ENCODE assay signal across 2 cellular contexts in the genomic region with DNA sequence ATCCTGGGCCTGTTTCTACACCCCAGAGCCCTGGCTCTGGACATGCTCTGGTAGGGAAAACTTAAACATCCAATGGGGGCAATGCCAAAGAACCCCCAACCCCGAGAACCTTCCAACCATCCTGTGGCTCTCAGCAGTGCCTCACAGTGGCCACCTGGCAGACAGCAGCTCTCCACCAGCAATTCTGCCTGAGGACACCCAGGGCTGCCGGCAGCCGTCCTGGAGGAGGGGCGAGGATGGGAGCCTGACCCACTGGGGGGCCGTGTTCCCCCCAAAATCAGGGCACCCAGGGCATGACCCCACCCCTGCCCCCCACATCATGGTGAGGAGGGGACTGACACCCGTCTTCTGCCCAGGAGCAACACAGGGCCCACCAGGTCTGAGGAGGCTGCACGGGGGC.
TF ChIP-seq lines count a peak whose summit lies in the region.

No MANE protein-coding gene starts in this region.

TF ChIP-seq in SK-N-SH, 30 proteins besides CTCF, POLR2A, EP300 and RAD21 (continued from another document):
- TF ChIP-seq, protein P1, sequence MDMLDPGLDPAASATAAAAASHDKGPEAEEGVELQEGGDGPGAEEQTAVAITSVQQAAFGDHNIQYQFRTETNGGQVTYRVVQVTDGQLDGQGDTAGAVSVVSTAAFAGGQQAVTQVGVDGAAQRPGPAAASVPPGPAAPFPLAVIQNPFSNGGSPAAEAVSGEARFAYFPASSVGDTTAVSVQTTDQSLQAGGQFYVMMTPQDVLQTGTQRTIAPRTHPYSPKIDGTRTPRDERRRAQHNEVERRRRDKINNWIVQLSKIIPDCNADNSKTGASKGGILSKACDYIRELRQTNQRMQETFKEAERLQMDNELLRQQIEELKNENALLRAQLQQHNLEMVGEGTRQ (IDR thresholded peaks at IDR 0.05; ENCODE audit: borderline replicate concordance, low read depth, low read length), result no peak
- TF ChIP-seq GATA2 (CRISPR knock-in tag; IDR thresholded peaks at IDR 0.05) (no peak), TAF1 (IDR thresholded peaks at IDR 0.05; ENCODE audit: borderline replicate concordance, low read depth, low read length) (no peak), NFIC (IDR thresholded peaks at IDR 0.05; ENCODE audit: borderline replicate concordance) (no peak), RXRA (IDR thresholded peaks at IDR 0.05; ENCODE audit: borderline replicate concordance, low read depth) (no peak), EZH2phosphoT487 (IDR thresholded peaks at IDR 0.05; ENCODE audit: borderline replicate concordance, low read depth) (no peak), JUND (IDR thresholded peaks at IDR 0.05) (no peak), ELF1 (IDR thresholded peaks at IDR 0.05) (no peak), FOXM1 (IDR thresholded peaks at IDR 0.05; ENCODE audit: low read depth) (no peak), RFX5 (IDR thresholded peaks at IDR 0.05; ENCODE audit: low read length) (no peak), TCF12 (IDR thresholded peaks at IDR 0.05) (no peak), TEAD4 (IDR thresholded peaks at IDR 0.05; ENCODE audit: borderline replicate concordance, insufficient read depth) (no peak), NRF1 (IDR thresholded peaks at IDR 0.05; ENCODE audit: low read depth, low read length) (no peak), FOSL2 (IDR thresholded peaks at IDR 0.05; ENCODE audit: borderline replicate concordance, low read depth) (no peak)
- TF ChIP-seq, protein P2, sequence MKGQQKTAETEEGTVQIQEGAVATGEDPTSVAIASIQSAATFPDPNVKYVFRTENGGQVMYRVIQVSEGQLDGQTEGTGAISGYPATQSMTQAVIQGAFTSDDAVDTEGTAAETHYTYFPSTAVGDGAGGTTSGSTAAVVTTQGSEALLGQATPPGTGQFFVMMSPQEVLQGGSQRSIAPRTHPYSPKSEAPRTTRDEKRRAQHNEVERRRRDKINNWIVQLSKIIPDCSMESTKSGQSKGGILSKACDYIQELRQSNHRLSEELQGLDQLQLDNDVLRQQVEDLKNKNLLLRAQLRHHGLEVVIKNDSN (IDR thresholded peaks at IDR 0.05; ENCODE audit: borderline replicate concordance, low read depth), result no peak
- TF ChIP-seq, protein P3, sequence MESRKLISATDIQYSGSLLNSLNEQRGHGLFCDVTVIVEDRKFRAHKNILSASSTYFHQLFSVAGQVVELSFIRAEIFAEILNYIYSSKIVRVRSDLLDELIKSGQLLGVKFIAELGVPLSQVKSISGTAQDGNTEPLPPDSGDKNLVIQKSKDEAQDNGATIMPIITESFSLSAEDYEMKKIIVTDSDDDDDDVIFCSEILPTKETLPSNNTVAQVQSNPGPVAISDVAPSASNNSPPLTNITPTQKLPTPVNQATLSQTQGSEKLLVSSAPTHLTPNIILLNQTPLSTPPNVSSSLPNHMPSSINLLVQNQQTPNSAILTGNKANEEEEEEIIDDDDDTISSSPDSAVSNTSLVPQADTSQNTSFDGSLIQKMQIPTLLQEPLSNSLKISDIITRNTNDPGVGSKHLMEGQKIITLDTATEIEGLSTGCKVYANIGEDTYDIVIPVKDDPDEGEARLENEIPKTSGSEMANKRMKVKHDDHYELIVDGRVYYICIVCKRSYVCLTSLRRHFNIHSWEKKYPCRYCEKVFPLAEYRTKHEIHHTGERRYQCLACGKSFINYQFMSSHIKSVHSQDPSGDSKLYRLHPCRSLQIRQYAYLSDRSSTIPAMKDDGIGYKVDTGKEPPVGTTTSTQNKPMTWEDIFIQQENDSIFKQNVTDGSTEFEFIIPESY (IDR thresholded peaks at IDR 0.05; ENCODE audit: borderline replicate concordance, low read depth), result no peak
- TF ChIP-seq, protein P4, sequence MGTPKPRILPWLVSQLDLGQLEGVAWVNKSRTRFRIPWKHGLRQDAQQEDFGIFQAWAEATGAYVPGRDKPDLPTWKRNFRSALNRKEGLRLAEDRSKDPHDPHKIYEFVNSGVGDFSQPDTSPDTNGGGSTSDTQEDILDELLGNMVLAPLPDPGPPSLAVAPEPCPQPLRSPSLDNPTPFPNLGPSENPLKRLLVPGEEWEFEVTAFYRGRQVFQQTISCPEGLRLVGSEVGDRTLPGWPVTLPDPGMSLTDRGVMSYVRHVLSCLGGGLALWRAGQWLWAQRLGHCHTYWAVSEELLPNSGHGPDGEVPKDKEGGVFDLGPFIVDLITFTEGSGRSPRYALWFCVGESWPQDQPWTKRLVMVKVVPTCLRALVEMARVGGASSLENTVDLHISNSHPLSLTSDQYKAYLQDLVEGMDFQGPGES (IDR thresholded peaks at IDR 0.05; ENCODE audit: low read depth, low read length), result no peak
- TF ChIP-seq, protein P5, sequence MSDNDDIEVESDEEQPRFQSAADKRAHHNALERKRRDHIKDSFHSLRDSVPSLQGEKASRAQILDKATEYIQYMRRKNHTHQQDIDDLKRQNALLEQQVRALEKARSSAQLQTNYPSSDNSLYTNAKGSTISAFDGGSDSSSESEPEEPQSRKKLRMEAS (IDR thresholded peaks at IDR 0.05; ENCODE audit: low read depth), result no peak

TF ChIP-seq in SK-N-SH treated with all-trans-retinoic acid at 6 μM for 48 hours, 23 proteins besides CTCF, POLR2A, EP300 and RAD21:
- TF ChIP-seq, protein P6, sequence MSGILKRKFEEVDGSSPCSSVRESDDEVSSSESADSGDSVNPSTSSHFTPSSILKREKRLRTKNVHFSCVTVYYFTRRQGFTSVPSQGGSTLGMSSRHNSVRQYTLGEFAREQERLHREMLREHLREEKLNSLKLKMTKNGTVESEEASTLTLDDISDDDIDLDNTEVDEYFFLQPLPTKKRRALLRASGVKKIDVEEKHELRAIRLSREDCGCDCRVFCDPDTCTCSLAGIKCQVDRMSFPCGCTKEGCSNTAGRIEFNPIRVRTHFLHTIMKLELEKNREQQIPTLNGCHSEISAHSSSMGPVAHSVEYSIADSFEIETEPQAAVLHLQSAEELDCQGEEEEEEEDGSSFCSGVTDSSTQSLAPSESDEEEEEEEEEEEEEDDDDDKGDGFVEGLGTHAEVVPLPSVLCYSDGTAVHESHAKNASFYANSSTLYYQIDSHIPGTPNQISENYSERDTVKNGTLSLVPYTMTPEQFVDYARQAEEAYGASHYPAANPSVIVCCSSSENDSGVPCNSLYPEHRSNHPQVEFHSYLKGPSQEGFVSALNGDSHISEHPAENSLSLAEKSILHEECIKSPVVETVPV (CRISPR knock-in tag; IDR thresholded peaks at IDR 0.05), result no peak
- TF ChIP-seq ARNTL (CRISPR knock-in tag; IDR thresholded peaks at IDR 0.05; ENCODE audit: borderline replicate concordance, low read depth), result no peak
- TF ChIP-seq ZFP30 (CRISPR knock-in tag; IDR thresholded peaks at IDR 0.05), result no peak
- TF ChIP-seq, protein P7, sequence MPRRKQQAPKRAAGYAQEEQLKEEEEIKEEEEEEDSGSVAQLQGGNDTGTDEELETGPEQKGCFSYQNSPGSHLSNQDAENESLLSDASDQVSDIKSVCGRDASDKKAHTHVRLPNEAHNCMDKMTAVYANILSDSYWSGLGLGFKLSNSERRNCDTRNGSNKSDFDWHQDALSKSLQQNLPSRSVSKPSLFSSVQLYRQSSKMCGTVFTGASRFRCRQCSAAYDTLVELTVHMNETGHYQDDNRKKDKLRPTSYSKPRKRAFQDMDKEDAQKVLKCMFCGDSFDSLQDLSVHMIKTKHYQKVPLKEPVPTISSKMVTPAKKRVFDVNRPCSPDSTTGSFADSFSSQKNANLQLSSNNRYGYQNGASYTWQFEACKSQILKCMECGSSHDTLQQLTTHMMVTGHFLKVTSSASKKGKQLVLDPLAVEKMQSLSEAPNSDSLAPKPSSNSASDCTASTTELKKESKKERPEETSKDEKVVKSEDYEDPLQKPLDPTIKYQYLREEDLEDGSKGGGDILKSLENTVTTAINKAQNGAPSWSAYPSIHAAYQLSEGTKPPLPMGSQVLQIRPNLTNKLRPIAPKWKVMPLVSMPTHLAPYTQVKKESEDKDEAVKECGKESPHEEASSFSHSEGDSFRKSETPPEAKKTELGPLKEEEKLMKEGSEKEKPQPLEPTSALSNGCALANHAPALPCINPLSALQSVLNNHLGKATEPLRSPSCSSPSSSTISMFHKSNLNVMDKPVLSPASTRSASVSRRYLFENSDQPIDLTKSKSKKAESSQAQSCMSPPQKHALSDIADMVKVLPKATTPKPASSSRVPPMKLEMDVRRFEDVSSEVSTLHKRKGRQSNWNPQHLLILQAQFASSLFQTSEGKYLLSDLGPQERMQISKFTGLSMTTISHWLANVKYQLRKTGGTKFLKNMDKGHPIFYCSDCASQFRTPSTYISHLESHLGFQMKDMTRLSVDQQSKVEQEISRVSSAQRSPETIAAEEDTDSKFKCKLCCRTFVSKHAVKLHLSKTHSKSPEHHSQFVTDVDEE (CRISPR knock-in tag; IDR thresholded peaks at IDR 0.05), result no peak
- no peak for TF ChIP-seq ISL1 (CRISPR knock-in tag; IDR thresholded peaks at IDR 0.05)
- TF ChIP-seq ZNF70 (CRISPR knock-in tag; IDR thresholded peaks at IDR 0.05), result no peak
- TF ChIP-seq, protein P8, sequence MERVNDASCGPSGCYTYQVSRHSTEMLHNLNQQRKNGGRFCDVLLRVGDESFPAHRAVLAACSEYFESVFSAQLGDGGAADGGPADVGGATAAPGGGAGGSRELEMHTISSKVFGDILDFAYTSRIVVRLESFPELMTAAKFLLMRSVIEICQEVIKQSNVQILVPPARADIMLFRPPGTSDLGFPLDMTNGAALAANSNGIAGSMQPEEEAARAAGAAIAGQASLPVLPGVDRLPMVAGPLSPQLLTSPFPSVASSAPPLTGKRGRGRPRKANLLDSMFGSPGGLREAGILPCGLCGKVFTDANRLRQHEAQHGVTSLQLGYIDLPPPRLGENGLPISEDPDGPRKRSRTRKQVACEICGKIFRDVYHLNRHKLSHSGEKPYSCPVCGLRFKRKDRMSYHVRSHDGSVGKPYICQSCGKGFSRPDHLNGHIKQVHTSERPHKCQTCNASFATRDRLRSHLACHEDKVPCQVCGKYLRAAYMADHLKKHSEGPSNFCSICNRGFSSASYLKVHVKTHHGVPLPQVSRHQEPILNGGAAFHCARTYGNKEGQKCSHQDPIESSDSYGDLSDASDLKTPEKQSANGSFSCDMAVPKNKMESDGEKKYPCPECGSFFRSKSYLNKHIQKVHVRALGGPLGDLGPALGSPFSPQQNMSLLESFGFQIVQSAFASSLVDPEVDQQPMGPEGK (CRISPR knock-in tag; IDR thresholded peaks at IDR 0.05; ENCODE audit: borderline replicate concordance), result no peak
- no peak for TF ChIP-seq TCF4 (CRISPR knock-in tag; IDR thresholded peaks at IDR 0.05; ENCODE audit: borderline replicate concordance)
- TF ChIP-seq OSR1 (CRISPR knock-in tag; IDR thresholded peaks at IDR 0.05), result no peak
- no peak for TF ChIP-seq RARB (CRISPR knock-in tag; IDR thresholded peaks at IDR 0.05)
- no peak for TF ChIP-seq ESRRG (CRISPR knock-in tag; IDR thresholded peaks at IDR 0.05)
- no peak for TF ChIP-seq BACH2 (CRISPR knock-in tag; IDR thresholded peaks at IDR 0.05; ENCODE audit: borderline replicate concordance)
- TF ChIP-seq ZNF565 (CRISPR knock-in tag; conservative IDR thresholded peaks at IDR 0.05; ENCODE audit: low read depth), result no peak
- no peak for TF ChIP-seq ZFP3 (CRISPR knock-in tag; IDR thresholded peaks at IDR 0.05)
- no peak for TF ChIP-seq GLIS3 (CRISPR knock-in tag; IDR thresholded peaks at IDR 0.05)
- no peak for TF ChIP-seq ZC3H10 (CRISPR knock-in tag; IDR thresholded peaks at IDR 0.05)
- TF ChIP-seq, protein P9, sequence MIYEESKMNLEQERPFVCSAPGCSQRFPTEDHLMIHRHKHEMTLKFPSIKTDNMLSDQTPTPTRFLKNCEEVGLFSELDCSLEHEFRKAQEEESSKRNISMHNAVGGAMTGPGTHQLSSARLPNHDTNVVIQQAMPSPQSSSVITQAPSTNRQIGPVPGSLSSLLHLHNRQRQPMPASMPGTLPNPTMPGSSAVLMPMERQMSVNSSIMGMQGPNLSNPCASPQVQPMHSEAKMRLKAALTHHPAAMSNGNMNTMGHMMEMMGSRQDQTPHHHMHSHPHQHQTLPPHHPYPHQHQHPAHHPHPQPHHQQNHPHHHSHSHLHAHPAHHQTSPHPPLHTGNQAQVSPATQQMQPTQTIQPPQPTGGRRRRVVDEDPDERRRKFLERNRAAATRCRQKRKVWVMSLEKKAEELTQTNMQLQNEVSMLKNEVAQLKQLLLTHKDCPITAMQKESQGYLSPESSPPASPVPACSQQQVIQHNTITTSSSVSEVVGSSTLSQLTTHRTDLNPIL (CRISPR knock-in tag; IDR thresholded peaks at IDR 0.05; ENCODE audit: low read depth), result no peak
- TF ChIP-seq CSDC2 (CRISPR knock-in tag; IDR thresholded peaks at IDR 0.05), result no peak
- TF ChIP-seq ZNF8 (CRISPR knock-in tag; IDR thresholded peaks at IDR 0.05), result no peak
